In the genomic region with DNA sequence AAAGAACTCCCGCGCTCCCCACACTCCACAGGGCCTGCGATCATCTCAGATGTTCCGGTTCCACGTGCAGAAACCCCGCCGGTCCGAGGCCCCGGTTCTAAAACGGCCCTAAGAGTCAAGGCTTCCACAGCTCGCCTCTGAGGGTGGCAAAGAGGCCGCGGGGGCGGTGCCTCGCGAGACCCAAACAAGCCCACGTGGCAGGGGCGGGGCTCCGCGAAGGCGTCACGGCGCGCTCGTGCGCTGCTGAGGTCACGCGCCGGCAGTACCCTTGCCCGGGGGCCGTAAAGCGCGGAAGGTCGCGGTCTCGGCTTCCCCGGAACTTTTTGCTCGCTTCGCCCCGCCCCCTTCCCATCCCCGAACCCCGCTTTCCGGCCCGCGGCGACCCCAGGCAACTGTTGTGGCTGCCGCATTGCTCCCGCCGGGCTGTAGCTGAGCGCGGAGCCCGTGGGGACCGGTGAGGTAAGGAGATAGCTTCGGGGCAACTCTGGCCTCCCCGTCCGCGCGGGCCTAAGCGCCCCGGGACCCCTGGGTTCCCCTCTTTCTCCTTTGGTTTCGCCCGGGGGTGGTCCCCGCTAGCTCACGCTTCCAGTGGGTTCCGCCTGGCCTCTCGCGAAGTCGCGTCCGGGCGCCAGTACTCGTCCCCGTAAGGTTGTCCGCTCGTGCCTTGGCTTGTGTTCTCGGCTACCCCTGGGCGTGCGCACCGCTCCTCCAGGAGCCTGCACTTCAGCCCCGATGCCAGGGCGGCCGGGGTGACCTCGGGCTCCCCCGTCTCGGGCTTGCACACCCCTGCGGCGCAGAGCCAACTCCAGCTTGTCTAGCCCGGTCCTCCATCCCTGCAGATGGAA, we compare ENCODE assay signal across 8 cellular contexts. TPM values are rescaled to one million over a fixed set of nuclear protein-coding genes. Genes with fewer than 3 reads are reported as not detected.
DNase-seq lines count a peak whose midpoint lies in the region; ATAC-seq lines count a peak whose summit lies in the region.

A gene (plus strand): TSS at position 351 of the 845 bp plus-strand sequence. CDS start 6,161 bp downstream, outside the sequence.

- H3K27ac ChIP-seq in substantia nigra (ENCODE audit: low read depth, low read length, poor library complexity, severe bottlenecking) = peak within 1 kb of the TSS; percentile 63

- peak within 1 kb of the TSS; percentile 72 for H3K4me3 ChIP-seq in GM08714 (ENCODE audit: low read length)

- ATAC-seq in HG02610 (IDR thresholded peaks at IDR 0.05; ENCODE audit: unreplicated experiment) (peak; percentile 93), SK-N-SH treated with all-trans-retinoic acid at 6 μM for 48 hours (peak; percentile 96)

- DNase-seq in NCI-H1092 (lab: John Stamatoyannopoulos, UW) = peak; percentile 85
- DNase-seq in activated naive CD4-positive, alpha-beta T cell treated with anti-CD3 and anti-CD28 coated beads, Interleukin-2, amount 50 U/mL, for 16 hours = peak; percentile 96
- DNase-seq in glomerular endothelial cell (ENCODE audit: extremely low read depth, low read depth, low spot score) = peak; percentile 7
- DNase-seq in nucleus accumbens (lab: John Stamatoyannopoulos, UW) = peak; percentile 37 to 96 (median 84)
- peak; percentile 21 to 94 (median 79) for DNase-seq in substantia nigra (lab: John Stamatoyannopoulos, UW)

RNA-seq across cellular contexts. Expression of the gene that starts here (rescaled TPM):
- 11.8 and 27.1 TPM in 2 replicates for total RNA-seq in glomerular endothelial cell

Comparison
In these comparisons a context has a peak if more than half of its experiments do, and no peak if none do; other contexts are left out.
1. Peak in every context shown above with its lines: DNase-seq, ATAC-seq, H3K4me3 ChIP-seq and H3K27ac ChIP-seq.
2. DNase-seq: peak in every context shown above with its lines; median percentile 96 in activated naive CD4-positive, alpha-beta T cell treated with anti-CD3 and anti-CD28 coated beads, Interleukin-2, amount 50 U/mL, for 16 hours; 85 in NCI-H1092; 84 in nucleus accumbens; 79 in substantia nigra; 7 in glomerular endothelial cell.